ENCODE assay signal across 13 cellular contexts in genomic region chr1:186799689-186800054, GRCh38. TPM values are rescaled to one million over a fixed set of nuclear protein-coding genes. Genes with fewer than 3 reads are reported as not detected.
DNase-seq lines count a peak whose midpoint lies in the region; ATAC-seq and TF ChIP-seq lines count a peak whose summit lies in the region.
"Had no signal": no experiment of that assay in that cellular context is flagged by ENCODE, and none has a peak within 500 bp of the region (broad histone marks: within the 10 kb centered on the region; RNA-seq: fewer than 3 reads in every experiment).

No MANE protein-coding gene starts in this region.

- H3K27ac ChIP-seq in Karpas-422 (ENCODE audit: low read length) (no peak overlapping the region), mammary epithelial cell (ENCODE audit: insufficient read depth, low read depth, low read length) (no peak overlapping the region)
- H3K27ac ChIP-seq: HL-60 had no signal

- H3K4me2 ChIP-seq in Karpas-422 (ENCODE audit: low read depth, low read length, poor library complexity, severe bottlenecking) (no peak overlapping the region), mammary epithelial cell (ENCODE audit: insufficient read depth, low read depth, low read length) (no peak overlapping the region)

- no peak overlapping the region for H2AFZ ChIP-seq in Karpas-422 (ENCODE audit: low read length)
- H2AFZ ChIP-seq in mammary epithelial cell (ENCODE audit: low read depth, low read length), result no peak overlapping the region

- no peak for TF ChIP-seq CTCF in mammary epithelial cell (conservative IDR thresholded peaks at IDR 0.05 in 1 of 2, IDR thresholded peaks at IDR 0.05 in 1 of 2; ENCODE audit: extremely low read depth in 1 of 2, insufficient read depth in 1 of 2, low read depth in 1 of 2, low read length in 2 of 2)

- H3K9me2 ChIP-seq in Karpas-422 (replicated peaks; ENCODE audit: insufficient read depth, low read length), result no peaks in the 10 kb centered on the region

- H3K27me3 Mint-ChIP-seq in activated naive CD8-positive, alpha-beta T cell treated with anti-CD3 and anti-CD28 coated beads for 36 hours, result no peaks in the 10 kb centered on the region

- BruUV-seq in mammary epithelial cell (replicated peaks; lab: Mats Ljungman, UMichigan), result no TSS peak

- CTCF ChIA-PET in mammary epithelial cell (lab: Charles Lee; ENCODE audit: low non-redundant PET), result no interaction called here

- no peak overlapping the region for H3K4me3 ChIP-seq in Karpas-422 (ENCODE audit: low read length)
- H3K4me3 ChIP-seq in mammary epithelial cell (replicated peaks in 1 of 3; ENCODE audit: insufficient read depth in 1 of 3, low read depth in 2 of 3, low read length in 3 of 3), result no peak overlapping the region

- no peaks in the 10 kb centered on the region for H3K9me3 Mint-ChIP-seq in activated naive CD8-positive, alpha-beta T cell treated with anti-CD3 and anti-CD28 coated beads for 36 hours

- intact Hi-C loops in mammary epithelial cell (cut with micrococcal nuclease), result no loop called here

- DNase-seq in Karpas-422 (peak; percentile 38), NCI-H345 treated with DMSO at 0.1 percent for 48 hours (lab: John Stamatoyannopoulos, UW; ENCODE audit: unreplicated experiment) (no peak), mammary epithelial cell (no peak)
- DNase-seq in activated naive CD8-positive, alpha-beta T cell treated with anti-CD3 and anti-CD28 coated beads for 36 hours, result no peak
- DNase-seq in activated naive CD4-positive, alpha-beta T cell treated with Interleukin-2 at 50 U/mL for 16 hours, result no peak
- DNase-seq: CD4-positive, alpha-beta memory T cell; glutamatergic neuron; left ventricle myocardium superior; NCI-H524 treated with DMSO at 0.1 percent for 48 hours had no signal

- H3K4me1 ChIP-seq in Karpas-422 (ENCODE audit: low read length), result no peaks in the 10 kb centered on the region
- H3K4me1 ChIP-seq in mammary epithelial cell (ENCODE audit: insufficient read depth, low read length), result no peaks in the 10 kb centered on the region

- no peak overlapping the region for H3K4me3 Mint-ChIP-seq in activated naive CD8-positive, alpha-beta T cell treated with anti-CD3 and anti-CD28 coated beads for 36 hours
- H3K4me3 Mint-ChIP-seq: CD4-positive, alpha-beta memory T cell had no signal

- H4K20me1 ChIP-seq in Karpas-422 (ENCODE audit: insufficient read depth, low read depth, low read length) (no peaks in the 10 kb centered on the region), mammary epithelial cell (ENCODE audit: insufficient read depth, low read length) (no peaks in the 10 kb centered on the region)

- no peaks in the 10 kb centered on the region for H3K9me3 ChIP-seq in Karpas-422 (ENCODE audit: low read length)
- H3K9me3 ChIP-seq in mammary epithelial cell (replicated peaks; ENCODE audit: insufficient read depth, low read length), result no peaks in the 10 kb centered on the region

- H3K9ac ChIP-seq in Karpas-422 (ENCODE audit: low read length), result no peak overlapping the region
- H3K9ac ChIP-seq in mammary epithelial cell (ENCODE audit: insufficient read depth, low read length), result no peak overlapping the region

- H3K4me1 Mint-ChIP-seq in activated naive CD8-positive, alpha-beta T cell treated with anti-CD3 and anti-CD28 coated beads for 36 hours, result no peaks in the 10 kb centered on the region
- H3K4me1 Mint-ChIP-seq: CD4-positive, alpha-beta memory T cell had no signal

- H3K36me3 ChIP-seq in Karpas-422 (ENCODE audit: insufficient read depth, low read length), result no peaks in the 10 kb centered on the region
- no peaks in the 10 kb centered on the region for H3K36me3 ChIP-seq in mammary epithelial cell (ENCODE audit: insufficient read depth, low read length)

- in situ Hi-C loops in mammary epithelial cell (cut with MboI; ENCODE audit: low sequenced_read_pairs in 2 of 2), result loop anchor here in 1 of 2 donors (25.0 kb wide), 1 partner anchor 187 kb away; no protein-coding TSS in a partner anchor

- H3K27me3 ChIP-seq in Karpas-422 (ENCODE audit: low read length), result no peaks in the 10 kb centered on the region
- no peaks in the 10 kb centered on the region for H3K27me3 ChIP-seq in mammary epithelial cell (ENCODE audit: insufficient read depth, low read length)

- H3K36me3 Mint-ChIP-seq in activated naive CD8-positive, alpha-beta T cell treated with anti-CD3 and anti-CD28 coated beads for 36 hours, result no peaks in the 10 kb centered on the region
- H3K36me3 Mint-ChIP-seq: CD4-positive, alpha-beta memory T cell had no signal

- dilution Hi-C loops in mammary epithelial cell (cut with HindIII; ENCODE audit: low sequenced_read_pairs), result no loop called here

- no peak overlapping the region for H3K27ac Mint-ChIP-seq in activated naive CD8-positive, alpha-beta T cell treated with anti-CD3 and anti-CD28 coated beads for 36 hours
- H3K27ac Mint-ChIP-seq: CD4-positive, alpha-beta memory T cell had no signal

- H3K79me2 ChIP-seq in Karpas-422 (ENCODE audit: low read length) (no peaks in the 10 kb centered on the region), mammary epithelial cell (ENCODE audit: insufficient read depth, low read length) (no peaks in the 10 kb centered on the region)

- ATAC-seq in GM18870 (IDR thresholded peaks at IDR 0.05; ENCODE audit: unreplicated experiment) (peak; percentile 96), GM21515 (IDR thresholded peaks at IDR 0.05; ENCODE audit: unreplicated experiment) (peak; percentile 98), HG03039 (IDR thresholded peaks at IDR 0.05; ENCODE audit: unreplicated experiment) (peak; percentile 92)
- ATAC-seq: left ventricle myocardium superior had no signal

RNA-seq across cellular contexts. Expression of gene PLA2G4A, which starts 29.1 kb away (rescaled TPM):
- not detected in 2 replicates for total RNA-seq in Karpas-422 (2014; rRNA removed; shearing (Covaris generic); ENCODE audit: low replicate concordance)
- under 1 TPM; 0.37 to 0.48 TPM for total RNA-seq in activated naive CD8-positive, alpha-beta T cell treated with anti-CD3 and anti-CD28 coated beads for 36 hours
- total RNA-seq in mammary epithelial cell, result 1 to 10 TPM; 7.3 to 7.8 TPM
- polyA plus RNA-seq in mammary epithelial cell, result 7.4 TPM
- polyA minus RNA-seq in mammary epithelial cell, result 11.7 TPM
- polyA plus RNA-seq: CD4-positive, alpha-beta memory T cell had no signal
